In the genomic region with DNA sequence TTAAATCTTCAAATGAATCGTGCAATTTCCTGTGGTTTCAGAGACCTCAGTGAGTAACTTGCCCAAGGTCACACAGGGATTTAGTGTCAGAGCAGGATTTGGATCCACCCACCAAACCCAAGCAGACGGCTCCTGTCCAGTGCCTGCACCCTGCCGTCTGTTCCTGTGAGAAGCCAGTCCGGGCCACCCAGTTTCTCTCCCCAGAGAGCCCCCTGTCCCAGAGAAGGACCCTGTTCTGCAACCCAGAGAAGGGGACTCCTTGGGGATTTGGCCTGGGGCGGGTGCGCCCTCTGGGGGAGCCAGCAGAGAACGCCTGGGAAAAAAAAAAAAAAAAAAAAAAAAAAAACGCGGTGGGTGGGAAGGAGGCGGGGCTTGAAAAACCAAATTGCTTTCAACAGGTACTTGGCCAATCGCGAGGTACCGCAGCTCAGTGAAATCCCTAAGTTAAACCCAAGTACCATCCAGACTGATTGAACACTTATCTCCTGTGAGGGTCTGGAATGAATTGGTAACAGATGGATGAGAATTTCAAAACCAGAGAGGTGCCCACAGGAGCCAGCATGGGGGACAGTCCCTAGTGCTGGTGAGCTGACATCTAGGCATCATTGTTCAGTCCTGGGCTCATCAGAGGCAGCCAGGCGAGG, we compare ENCODE assay signal across 7 cellular contexts. TPM values are rescaled to one million over a fixed set of nuclear protein-coding genes. Genes with fewer than 3 reads are reported as not detected.
A peak's percentile ranks its signal among the peaks of the same experiment; 100 is the strongest.
DNase-seq lines count a peak whose midpoint lies in the region; TF ChIP-seq lines count a peak whose summit lies in the region.

No MANE protein-coding gene starts in this region.

- H3K27ac ChIP-seq in WERI-Rb-1 (no peak overlapping the region), coronary artery (no peak overlapping the region)

- DNase-seq in MG63 (peak; percentile 30), WERI-Rb-1 (peak; percentile 58), coronary artery (ENCODE audit: low spot score) (no peak), lung microvascular endothelial cell (ENCODE audit: low read depth in 2 of 2) (peak; percentile 31 to 63), NCI-H526 treated with DMSO at 0.1 percent for 48 hours (lab: John Stamatoyannopoulos, UW) (no peak)
- peak; percentile 11 for DNase-seq in stimulated activated CD8-positive, alpha-beta memory T cell treated with anti-CD3 and anti-CD28 coated beads, Interleukin-7, amount 100 ng/mL, for 48 hours (ENCODE audit: extremely low read depth in 1 of 2, low read depth in 1 of 2)

- peak; percentile 69 for TF ChIP-seq CTCF in GM12873 (IDR thresholded peaks at IDR 0.05; ENCODE audit: insufficient read depth, low read depth, low read length, missing control alignments)
- peak; percentile 63 for TF ChIP-seq CTCF in WERI-Rb-1 (IDR thresholded peaks at IDR 0.05; ENCODE audit: low read depth, low read length)
- peak; percentile 18 for TF ChIP-seq CTCF in coronary artery (IDR thresholded peaks at IDR 0.05)

- H3K4me3 ChIP-seq in MG63 (no peak overlapping the region), WERI-Rb-1 (ENCODE audit: low read depth, low read length) (peak overlapping the region; percentile 8; the same call in 1 of the 2 replicates), coronary artery (peak overlapping the region; percentile 42)

- H3K27me3 ChIP-seq in MG63: no peaks in the 10 kb centered on the region
- no peaks in the 10 kb centered on the region for H3K27me3 ChIP-seq in WERI-Rb-1 (ENCODE audit: insufficient read depth, low read depth, severe bottlenecking)

- no peaks in the 10 kb centered on the region for H3K9me3 ChIP-seq in MG63
- peaks cover 5% of the 10 kb centered on the region for H3K9me3 ChIP-seq in WERI-Rb-1 (ENCODE audit: severe bottlenecking)

- no peaks in the 10 kb centered on the region for H3K36me3 ChIP-seq in MG63
- no peaks in the 10 kb centered on the region for H3K36me3 ChIP-seq in WERI-Rb-1

RNA-seq across cellular contexts. Expression of gene REEP1, which starts 30.9 kb away (rescaled TPM):
- total RNA-seq in MG63 (2014; rRNA removed; shearing (Covaris generic); ENCODE audit: low replicate concordance): 0.95 and 2.7 TPM in 2 replicates
- total RNA-seq in lung microvascular endothelial cell: 4.8 and 14.5 TPM in 2 replicates

Comparison
In these comparisons a context has a peak if more than half of its experiments do, and no peak if none do; other contexts are left out.
1. CTCF ChIP-seq: peak in every context shown above with its lines; median percentile 69 in GM12873; 63 in WERI-Rb-1; 18 in coronary artery.
2. DNase-seq: peak in MG63 (single experiment), WERI-Rb-1 (single experiment), lung microvascular endothelial cell (2 of 2) and stimulated activated CD8-positive, alpha-beta memory T cell treated with anti-CD3 and anti-CD28 coated beads, Interleukin-7, amount 100 ng/mL, for 48 hours (2 of 2); none in coronary artery (single experiment) and NCI-H526 treated with DMSO at 0.1 percent for 48 hours (single experiment).